In the genomic region with DNA sequence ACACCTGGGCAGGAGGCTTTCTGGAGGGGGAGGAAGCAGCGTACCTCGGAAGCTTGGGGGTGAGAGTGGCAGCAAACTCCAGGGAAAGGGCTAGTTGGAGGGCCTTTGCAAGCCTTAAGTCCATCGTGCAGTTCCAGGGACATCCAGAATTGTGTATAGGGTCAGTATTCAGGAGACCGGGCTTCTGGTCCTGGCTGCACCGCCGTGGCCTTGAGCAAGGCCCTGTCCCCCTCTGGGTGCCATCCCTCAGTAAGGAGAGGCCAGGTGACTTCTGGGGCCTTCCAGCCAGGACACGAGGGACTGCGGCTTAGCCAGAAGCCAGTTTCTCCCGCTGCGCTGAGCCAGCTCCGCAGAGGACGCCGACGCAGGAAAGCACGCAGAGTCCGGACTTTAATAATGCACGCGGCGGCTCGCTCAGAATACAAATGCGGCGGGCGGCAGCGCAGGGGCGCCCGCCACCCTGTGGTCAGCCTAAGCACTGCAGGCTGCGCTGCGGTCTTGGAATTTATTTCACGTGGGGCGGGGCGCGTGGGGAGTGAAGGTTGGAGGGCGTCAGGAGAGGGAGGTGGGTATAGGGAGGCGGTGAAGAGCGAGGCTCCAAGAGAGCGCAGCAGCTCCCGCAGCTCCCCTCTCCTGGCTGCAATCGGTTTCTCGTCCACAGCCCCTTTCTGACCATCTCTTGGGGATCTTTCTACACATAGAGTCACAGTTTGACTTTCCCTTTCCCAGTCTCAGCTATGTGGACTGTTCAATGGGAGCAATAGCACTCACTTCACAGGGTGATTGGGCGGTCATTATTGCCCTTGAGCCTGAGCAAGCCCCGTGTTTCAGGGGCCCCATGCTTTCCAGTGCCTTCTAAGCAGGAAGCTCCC, we compare ENCODE assay signal across 8 cellular contexts.
A peak's percentile ranks its signal among the peaks of the same experiment; 100 is the strongest.
DNase-seq lines count a peak whose midpoint lies in the region; ATAC-seq, FAIRE-seq and TF ChIP-seq lines count a peak whose summit lies in the region.

No MANE protein-coding gene starts in this region.

- peak; percentile 51 to 56 for DNase-seq in A549 (ENCODE audit: low read depth in 1 of 2, low spot score in 1 of 2)
- DNase-seq in GM13977 (ENCODE audit: low spot score) = peak; percentile 69
- peak; percentile 60 for DNase-seq in NCI-H2107 (lab: John Stamatoyannopoulos, UW)
- peak; percentile 48 for DNase-seq in choroid plexus epithelial cell (ENCODE audit: low read depth)
- peak; percentile 47 to 87 for DNase-seq in left lung
- DNase-seq in stimulated activated CD4-positive, alpha-beta T cell treated with anti-CD3 and anti-CD28 coated beads, Interleukin-4, amount 100 ng/mL, for 48 hours (ENCODE audit: low read depth in 2 of 2) = peak; percentile 44 to 53

- no peak for TF ChIP-seq EP300 in A549 (IDR thresholded peaks at IDR 0.05)

- H3K27ac ChIP-seq in A549 (peak overlapping the region; percentile 69 to 84; a peak in 5 of 6 replicates), left lung (no peak overlapping the region)

- TF ChIP-seq CTCF in A549 (IDR thresholded peaks at IDR 0.05) (peak; percentile 73), GM13977 (IDR thresholded peaks at IDR 0.05; ENCODE audit: extremely low read depth, insufficient read depth, missing control alignments) (peak; percentile 91), choroid plexus epithelial cell (conservative IDR thresholded peaks at IDR 0.05; ENCODE audit: low read depth, low read length) (peak; percentile 85), left lung (IDR thresholded peaks at IDR 0.05) (peak; percentile 76 to 96)

- peaks cover 0 to 6% of the 10 kb centered on the region in 2 donors for H3K27me3 ChIP-seq in left lung

- 22% methylated on average over 16 of the region's 41 CpGs for WGBS in A549 (ENCODE audit: missing lambda C conversion rate)

- in situ Hi-C loops in GM13977 (cut with MboI; ENCODE audit: low pct_unique_long_range_greater_than_20kb, low sequenced_read_pairs, unreplicated experiment) = loop anchor here (10.0 kb wide), 1 partner anchor 308 kb away; no protein-coding TSS in a partner anchor

- H3K36me3 ChIP-seq in left lung = no peaks in the 10 kb centered on the region

- CTCF ChIA-PET in A549 (lab: Yijun Ruan, JAX) = interaction anchor here (0.6 to 7.3 kb wide), 33 partner anchors 8 to 483 kb away, joined by 3 to 223 read pairs (median 3); no protein-coding TSS in a partner anchor

- intact Hi-C loops in left lung (cut with DNase I) = no loop called here

- FAIRE-seq in A549 (lab: Jason Lieb, UNC) = peak; percentile 23

- no peaks in the 10 kb centered on the region for H3K9me3 ChIP-seq in A549
- H3K9me3 ChIP-seq in left lung = no peaks in the 10 kb centered on the region

- H3K4me3 ChIP-seq in A549 = peak overlapping the region; percentile 31; the same call in 2 of the 3 replicates
- peak overlapping the region; percentile 28 for H3K4me3 ChIP-seq in choroid plexus epithelial cell (ENCODE audit: low read depth, low read length)
- H3K4me3 ChIP-seq in left lung = no peak overlapping the region

- H3K4me1 ChIP-seq in A549 (0 out of 3 replicates have a peak, but pooled peaks cover 4% of the 10 kb centered on the region), left lung (peaks cover 0 to 4% of the 10 kb centered on the region in 2 donors)

- peak overlapping the region; percentile 78 for H3K4me2 ChIP-seq in A549

- no peak for TF ChIP-seq POLR2A in A549 (IDR thresholded peaks at IDR 0.05; ENCODE audit: low read length)

- peak; percentile 91 to 96 for ATAC-seq in A549
- ATAC-seq in HG02885 (IDR thresholded peaks at IDR 0.05; ENCODE audit: poor library complexity, unreplicated experiment) = peak; percentile 96
- peak; percentile 80 to 84 for ATAC-seq in activated CD4-positive, CD25-positive, alpha-beta regulatory T cell treated with anti-CD3 and anti-CD28 coated beads, Interleukin-2, amount 50 U/mL, for 24 hours
- ATAC-seq in left lung = peak; percentile 100

- peak; percentile 80 to 90 for TF ChIP-seq RAD21 in A549 (conservative IDR thresholded peaks at IDR 0.05 in 1 of 2, IDR thresholded peaks at IDR 0.05 in 1 of 2)

- POLR2A ChIA-PET in A549 (lab: Yijun Ruan, JAX) = interaction anchor here (2.1 kb wide), 1 partner anchor 310 kb away, joined by 7 read pairs; no protein-coding TSS in a partner anchor

TF ChIP-seq in A549, 52 proteins besides CTCF, POLR2A, EP300 and RAD21:
- TF ChIP-seq CEBPB (IDR thresholded peaks at IDR 0.05) (no peak), SMC3 (IDR thresholded peaks at IDR 0.05) (peak; percentile 94), EHF (CRISPR knock-in tag; IDR thresholded peaks at IDR 0.05) (no peak), FOSB (CRISPR knock-in tag; IDR thresholded peaks at IDR 0.05) (no peak), HEYL (CRISPR knock-in tag; IDR thresholded peaks at IDR 0.05) (no peak), MAZ (IDR thresholded peaks at IDR 0.05; ENCODE audit: borderline replicate concordance, low read depth, low read length) (no peak), TP53 (CRISPR knock-in tag; IDR thresholded peaks at IDR 0.05) (no peak)
- TF ChIP-seq, protein P1, sequence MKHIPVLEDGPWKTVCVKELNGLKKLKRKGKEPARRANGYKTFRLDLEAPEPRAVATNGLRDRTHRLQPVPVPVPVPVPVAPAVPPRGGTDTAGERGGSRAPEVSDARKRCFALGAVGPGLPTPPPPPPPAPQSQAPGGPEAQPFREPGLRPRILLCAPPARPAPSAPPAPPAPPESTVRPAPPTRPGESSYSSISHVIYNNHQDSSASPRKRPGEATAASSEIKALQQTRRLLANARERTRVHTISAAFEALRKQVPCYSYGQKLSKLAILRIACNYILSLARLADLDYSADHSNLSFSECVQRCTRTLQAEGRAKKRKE (CRISPR knock-in tag; IDR thresholded peaks at IDR 0.05; ENCODE audit: low read depth) = no peak
- TF ChIP-seq, protein P2, sequence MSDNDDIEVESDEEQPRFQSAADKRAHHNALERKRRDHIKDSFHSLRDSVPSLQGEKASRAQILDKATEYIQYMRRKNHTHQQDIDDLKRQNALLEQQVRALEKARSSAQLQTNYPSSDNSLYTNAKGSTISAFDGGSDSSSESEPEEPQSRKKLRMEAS (IDR thresholded peaks at IDR 0.05) = peak; percentile 79
- TF ChIP-seq, protein P3, sequence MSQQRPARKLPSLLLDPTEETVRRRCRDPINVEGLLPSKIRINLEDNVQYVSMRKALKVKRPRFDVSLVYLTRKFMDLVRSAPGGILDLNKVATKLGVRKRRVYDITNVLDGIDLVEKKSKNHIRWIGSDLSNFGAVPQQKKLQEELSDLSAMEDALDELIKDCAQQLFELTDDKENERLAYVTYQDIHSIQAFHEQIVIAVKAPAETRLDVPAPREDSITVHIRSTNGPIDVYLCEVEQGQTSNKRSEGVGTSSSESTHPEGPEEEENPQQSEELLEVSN (IDR thresholded peaks at IDR 0.05; ENCODE audit: borderline replicate concordance, low read depth) = peak; percentile 64; the same call in 1 of the 2 replicates

Comparison
In these comparisons a context has a peak if more than half of its experiments do, and no peak if none do; other contexts are left out.
1. H3K27ac ChIP-seq: peak in A549 (2 of 2); none in left lung (0 of 2).
2. H3K4me3 ChIP-seq: peak in A549 (single experiment) and choroid plexus epithelial cell (single experiment); none in left lung (0 of 2).
3. Peak in every context shown above with its lines, with median percentiles within 50 percentile points of each other: ATAC-seq, DNase-seq and CTCF ChIP-seq.